ENCODE assay signal across 27 cellular contexts in genomic region chr6:20255428-20255827, GRCh38.
"Had no signal": no experiment of that assay in that cellular context is flagged by ENCODE, and none has a peak within 500 bp of the region (broad histone marks: within the 10 kb centered on the region; RNA-seq: fewer than 3 reads in every experiment).

No MANE protein-coding gene starts in this region.

- H3K27ac ChIP-seq: stomach, suprapubic skin, testis, thoracic aorta, thyroid gland, tibial artery, tibial nerve, transverse colon, upper lobe of left lung, upper lobe of right lung, uterus, vagina had no signal

- H3K4me3 ChIP-seq: stomach, suprapubic skin, testis, thoracic aorta, thyroid gland, tibial artery, tibial nerve, transverse colon, upper lobe of left lung, upper lobe of right lung, uterus, vagina had no signal

- H3K36me3 ChIP-seq: stomach, suprapubic skin, thoracic aorta, thyroid gland, tibial artery, tibial nerve, transverse colon, upper lobe of left lung, upper lobe of right lung, uterus, vagina had no signal

- DNase-seq: stimulated activated CD4-positive, alpha-beta T cell treated with anti-CD3 and anti-CD28 coated beads, Interleukin-2, amount 100 ng/mL, for 48 hours; stimulated activated CD4-positive, alpha-beta T cell treated with anti-CD3 and anti-CD28 coated beads, Interleukin-4, amount 100 ng/mL, for 1 hour; stimulated activated CD4-positive, alpha-beta T cell treated with anti-CD3 and anti-CD28 coated beads, Interleukin-4, amount 100 ng/mL, for 24 hours; stimulated activated CD4-positive, alpha-beta T cell treated with anti-CD3 and anti-CD28 coated beads, Interleukin-4, amount 100 ng/mL, for 4 hours; stimulated activated CD8-positive, alpha-beta memory T cell treated with anti-CD3 and anti-CD28 coated beads, Interleukin-4, amount 100 ng/mL, for 48 hours; stimulated activated naive B cell treated with anti-CD40 and anti-IgM and Interleukin-4, amounts not matched to agents 10 μg/mL and 1 μg/mL and 100 μg/mL, for 72 hours; stimulated activated naive CD4-positive, alpha-beta T cell; stimulated activated naive CD4-positive, alpha-beta T cell treated with Interleukin-2 at 50 U/mL for 16 hours; stimulated activated naive CD8-positive, alpha-beta T cell treated with anti-CD3 and anti-CD28 coated beads, Interleukin-15, amount 100 ng/mL, for 72 hours; stimulated activated naive CD8-positive, alpha-beta T cell treated with anti-CD3 and anti-CD28 coated beads, Interleukin-15, Interleukin-2, amounts not matched to agents 100 U/mL and 50 U/mL, for 24 hours; stomach; substantia nigra; testis; thyroid gland; tibial artery; transverse colon; trophoblast cell; upper lobe of left lung; upper lobe of right lung; uterus had no signal

- H3K9me3 ChIP-seq: stomach, suprapubic skin, testis, thoracic aorta, thyroid gland, tibial artery, transverse colon, upper lobe of left lung, upper lobe of right lung, uterus, vagina had no signal

- H3K4me1 ChIP-seq: stomach, suprapubic skin, testis, thyroid gland, tibial artery, tibial nerve, upper lobe of left lung, upper lobe of right lung, uterus, vagina had no signal

- H3K27me3 ChIP-seq: stomach, suprapubic skin, testis, thyroid gland, tibial artery, tibial nerve, transverse colon, upper lobe of left lung, upper lobe of right lung, uterus, vagina had no signal

- ATAC-seq: stimulated activated effector memory CD8-positive, alpha-beta T cell treated with anti-CD3 and anti-CD28 coated beads, Interleukin-12 subunit alpha, Interleukin-12 subunit beta, amount 100 ng/mL, for 72 hours; stimulated activated memory B cell treated with anti-CD40 and anti-IgM and Interleukin-4, amounts not matched to agents 10 μg/mL and 1 μg/mL and 100 μg/mL, for 72 hours; stimulated activated naive B cell treated with anti-CD40 and anti-IgM and Interleukin-4, amounts not matched to agents 10 μg/mL and 1 μg/mL and 100 μg/mL, for 72 hours; stimulated activated naive CD8-positive, alpha-beta T cell treated with anti-CD3 and anti-CD28 coated beads, Interleukin-15, amount 100 ng/mL, for 72 hours; stimulated activated naive CD8-positive, alpha-beta T cell treated with anti-CD3 and anti-CD28 coated beads, Interleukin-15, Interleukin-2, amounts not matched to agents 100 U/mL and 50 U/mL, for 24 hours; upper lobe of right lung had no signal

- FAIRE-seq: urothelium cell line had no signal
